21 cellular contexts compared by ENCODE assay signal in genomic region chr2:505931-506330, GRCh38.
DNase-seq lines count a peak whose midpoint lies in the region; ATAC-seq and TF ChIP-seq lines count a peak whose summit lies in the region.
"Had no signal": no experiment of that assay in that cellular context is flagged by ENCODE, and none has a peak within 500 bp of the region (broad histone marks: within the 10 kb centered on the region; RNA-seq: fewer than 3 reads in every experiment).

No MANE protein-coding gene starts in this region.

- no peak overlapping the region for H3K27ac Mint-ChIP-seq in chondrocyte (ENCODE audit: unreplicated experiment)
- H3K27ac Mint-ChIP-seq: CD4-positive, alpha-beta T cell; HFFc6 had no signal

- H2BK15ac ChIP-seq in neuronal stem cell (ENCODE audit: low read length): no peak overlapping the region

- H3K18ac ChIP-seq in neuronal stem cell (ENCODE audit: low read length): no peak overlapping the region

- H3K4ac ChIP-seq in neuronal stem cell (ENCODE audit: low read length): no peak overlapping the region

- H3K4me1 ChIP-seq in neuronal stem cell (ENCODE audit: control insufficient read depth in 2 of 2, insufficient read depth in 1 of 2, low read depth in 1 of 2, low read length in 2 of 2) (peaks cover 12 to 22% of the 10 kb centered on the region in 2 donors), spleen (no peaks in the 10 kb centered on the region)

- no peak overlapping the region for H3K4me3 Mint-ChIP-seq in chondrocyte (ENCODE audit: unreplicated experiment)
- H3K4me3 Mint-ChIP-seq: CD4-positive, alpha-beta T cell; HFFc6 had no signal

- H3K9me3 ChIP-seq in neuronal stem cell (replicated peaks in 1 of 2; ENCODE audit: control insufficient read depth in 2 of 2, insufficient read depth in 1 of 2, low read depth in 1 of 2, low read length in 2 of 2): peaks cover 10 to 12% of the 10 kb centered on the region in 2 donors
- no peaks in the 10 kb centered on the region for H3K9me3 ChIP-seq in spleen

- no peaks in the 10 kb centered on the region for H3K36me3 Mint-ChIP-seq in chondrocyte (ENCODE audit: low read depth)

- no peak overlapping the region for H2AFZ ChIP-seq in neuronal stem cell (ENCODE audit: low read length)

- peaks cover 8% of the 10 kb centered on the region for H3K4me1 Mint-ChIP-seq in chondrocyte (ENCODE audit: low read depth)

- intact Hi-C loops in spleen (cut with DNase I; ENCODE audit: low total_unique reads) (no loop called here), Right ventricle myocardium inferior (cut with DNase I) (no loop called here)

- H3K4me2 ChIP-seq in neuronal stem cell (ENCODE audit: insufficient read depth, low read length, poor library complexity, severe bottlenecking): no peak overlapping the region

- H3K9me3 Mint-ChIP-seq in chondrocyte (ENCODE audit: low read depth): no peaks in the 10 kb centered on the region
- H3K9me3 Mint-ChIP-seq: CD4-positive, alpha-beta T cell had no signal

- no peak overlapping the region for H4K91ac ChIP-seq in neuronal stem cell (ENCODE audit: low read depth, low read length, poor library complexity)

- H3K27ac ChIP-seq in neuronal stem cell (replicated peaks; ENCODE audit: low read length) (no peak overlapping the region), spleen (no peak overlapping the region)

- H2AK5ac ChIP-seq in neuronal stem cell (ENCODE audit: low read depth, low read length): no peak overlapping the region

- no peak overlapping the region for H3K14ac ChIP-seq in neuronal stem cell (ENCODE audit: low read length)

- H3K4me3 ChIP-seq in neuronal stem cell (ENCODE audit: low read length in 2 of 2) (no peak overlapping the region), spleen (no peak overlapping the region)

- no peak for ATAC-seq in Right ventricle myocardium inferior

- H2BK12ac ChIP-seq in neuronal stem cell (ENCODE audit: low read length): no peak overlapping the region

- TF ChIP-seq CTCF in chondrocyte (IDR thresholded peaks at IDR 0.05): peak; percentile 16
- no peak for TF ChIP-seq CTCF in spleen (IDR thresholded peaks at IDR 0.05 in 8 of 11, conservative IDR thresholded peaks at IDR 0.05 in 3 of 11)

- no CpG with 5 or more reads among the region's 8 CpGs for WGBS in neuronal stem cell (ENCODE audit: extremely low coverage in 2 of 2, insufficient read length in 2 of 2, insufficient replicate concordance in 1 of 2), 2 donors
- WGBS in spleen, 5 donors: 52 to 69% (median 60%) methylated on average over 8 of the region's 8 CpGs

- H3K27me3 Mint-ChIP-seq in chondrocyte (ENCODE audit: low read depth): peaks cover 4% of the 10 kb centered on the region

- no peak for TF ChIP-seq POLR2A in spleen (IDR thresholded peaks at IDR 0.05)

- no peak overlapping the region for H3K9ac ChIP-seq in neuronal stem cell (ENCODE audit: low read depth, low read length, poor library complexity)

- H4K8ac ChIP-seq in neuronal stem cell (ENCODE audit: low read depth, low read length): no peak overlapping the region

- H3K36me3 ChIP-seq in neuronal stem cell (replicated peaks in 1 of 2; ENCODE audit: control insufficient read depth in 2 of 2, insufficient read depth in 2 of 2, low read length in 2 of 2): no peaks in the 10 kb centered on the region
- no peaks in the 10 kb centered on the region for H3K36me3 ChIP-seq in spleen

- H2BK5ac ChIP-seq in neuronal stem cell (ENCODE audit: low read length): no peak overlapping the region

- no peak overlapping the region for H2BK120ac ChIP-seq in neuronal stem cell (ENCODE audit: low read depth, low read length)

- H3K27me3 ChIP-seq in neuronal stem cell (ENCODE audit: control insufficient read depth in 3 of 3, insufficient read depth in 3 of 3, low read depth in 1 of 3, low read length in 3 of 3): peaks cover 0 to 9% (median 0%) of the 10 kb centered on the region in 3 experiments
- H3K27me3 ChIP-seq in spleen (replicated peaks in 1 of 7): peaks cover 0 to 7% (median 0%) of the 10 kb centered on the region in 7 donors

- no peak for DNase-seq in chondrocyte (ENCODE audit: low spot score)
- peak; percentile 56 for DNase-seq in iPS-NIHi11 (ENCODE audit: low spot score)
- peak; percentile 49 for DNase-seq in neuronal stem cell (ENCODE audit: low spot score)
- peak; percentile 41 for DNase-seq in spleen
- DNase-seq in NCI-H510A (lab: John Stamatoyannopoulos, UW): no peak
- DNase-seq in Right ventricle myocardium inferior (ENCODE audit: missing footprints): no peak
- DNase-seq in effector CD8-positive, alpha-beta T cell (lab: John Stamatoyannopoulos, UW): no peak
- DNase-seq in KG1 (lab: John Stamatoyannopoulos, UW): no peak
- DNase-seq: CD4-positive, alpha-beta T cell; COR-L47; DMS79; HFFc6; MM.1S; NCI-H1048; NCI-H1436; NCI-H1930; NCI-H226; NCI-H524; NCI-H82; OCI-M1; Right ventricle myocardium superior had no signal

- H3K23ac ChIP-seq in neuronal stem cell (ENCODE audit: low read depth, low read length, poor library complexity): no peak overlapping the region

- H3K79me1 ChIP-seq in neuronal stem cell (ENCODE audit: low read depth, low read length): no peaks in the 10 kb centered on the region

Comparison
In these comparisons a context has a peak if more than half of its experiments do, and no peak if none do; other contexts are left out.
1. DNase-seq: peak in iPS-NIHi11 (single experiment), neuronal stem cell (single experiment) and spleen (single experiment); none in chondrocyte (single experiment), NCI-H510A (single experiment), Right ventricle myocardium inferior (single experiment), effector CD8-positive, alpha-beta T cell (single experiment) and KG1 (single experiment).